ENCODE assay signal across 10 cellular contexts in genomic region chr15:74994685-74995084, GRCh38. TPM values are rescaled to one million over a fixed set of nuclear protein-coding genes. Genes with fewer than 3 reads are reported as not detected.
DNase-seq lines count a peak whose midpoint lies in the region; ATAC-seq and TF ChIP-seq lines count a peak whose summit lies in the region.
"Had no signal": no experiment of that assay in that cellular context is flagged by ENCODE, and none has a peak within 500 bp of the region (broad histone marks: within the 10 kb centered on the region; RNA-seq: fewer than 3 reads in every experiment).

No MANE protein-coding gene starts in this region.

- peak overlapping the region; percentile 73 to 77 for H3K4me3 Mint-ChIP-seq in activated T-cell treated with anti-CD3 and anti-CD28 coated beads, Interleukin-2, amount 50 U/mL, for 72 hours
- H3K4me3 Mint-ChIP-seq in WTC11: peak overlapping the region; percentile 79

- peak overlapping the region; percentile 50 for H3K4me2 ChIP-seq in hepatocyte

- peaks cover 12% of the 10 kb centered on the region for H3K4me1 Mint-ChIP-seq in activated T-cell treated with anti-CD3 and anti-CD28 coated beads, Interleukin-2, amount 50 U/mL, for 72 hours (ENCODE audit: low read depth)
- peaks cover 20% of the 10 kb centered on the region for H3K4me1 Mint-ChIP-seq in WTC11

- TF ChIP-seq POLR2A in gastrocnemius medialis (IDR thresholded peaks at IDR 0.05): no peak

- H3K4me3 ChIP-seq in hepatocyte (no peak overlapping the region), gastrocnemius medialis (no peak overlapping the region), right atrium auricular region (peak overlapping the region in 1 of 2 donors; percentile 69)

- H3K9me3 Mint-ChIP-seq in activated T-cell treated with anti-CD3 and anti-CD28 coated beads, Interleukin-2, amount 50 U/mL, for 72 hours: no peaks in the 10 kb centered on the region
- no peaks in the 10 kb centered on the region for H3K9me3 Mint-ChIP-seq in WTC11

- no peak for ATAC-seq in activated T-cell treated with anti-CD3 and anti-CD28 coated beads, Interleukin-2, amount 50 U/mL, for 72 hours (replicated peaks in 1 of 2)
- ATAC-seq in WTC11 (no peak), gastrocnemius medialis (no peak)

- H3K27ac ChIP-seq in hepatocyte: no peak overlapping the region
- peak overlapping the region; percentile 63 for H3K27ac ChIP-seq in substantia nigra (ENCODE audit: low read depth, low read length, poor library complexity, severe bottlenecking)
- no peak overlapping the region for H3K27ac ChIP-seq in gastrocnemius medialis
- H3K27ac ChIP-seq in right atrium auricular region: no peak overlapping the region
- H3K27ac ChIP-seq: colonic mucosa had no signal

- peaks cover 7% of the 10 kb centered on the region for H3K79me2 ChIP-seq in hepatocyte

- H3K9me3 ChIP-seq in hepatocyte (ENCODE audit: low read depth): no peaks in the 10 kb centered on the region
- H3K9me3 ChIP-seq in gastrocnemius medialis: no peaks in the 10 kb centered on the region
- H3K9me3 ChIP-seq in right atrium auricular region: no peaks in the 10 kb centered on the region
- H3K9me3 ChIP-seq: colonic mucosa had no signal

- no peak for TF ChIP-seq CTCF in WTC11 (IDR thresholded peaks at IDR 0.05)
- no peak for TF ChIP-seq CTCF in hepatocyte (IDR thresholded peaks at IDR 0.05; ENCODE audit: poor library complexity)
- TF ChIP-seq CTCF in gastrocnemius medialis (IDR thresholded peaks at IDR 0.05 in 4 of 5, conservative IDR thresholded peaks at IDR 0.05 in 1 of 5): no peak
- no peak for TF ChIP-seq CTCF in right atrium auricular region (IDR thresholded peaks at IDR 0.05)

- peaks cover 42% of the 10 kb centered on the region for H3K27me3 Mint-ChIP-seq in activated T-cell treated with anti-CD3 and anti-CD28 coated beads, Interleukin-2, amount 50 U/mL, for 72 hours (ENCODE audit: low read depth)
- peaks cover 22% of the 10 kb centered on the region for H3K27me3 Mint-ChIP-seq in WTC11 (ENCODE audit: low read depth)

- WGBS in hepatocyte (ENCODE audit: low lambda C conversion rate, missing lambda C conversion rate): 51% methylated on average over 5 of the region's 5 CpGs

- H3K36me3 ChIP-seq in hepatocyte (replicated peaks; ENCODE audit: insufficient read depth, low read depth): no peaks in the 10 kb centered on the region
- H3K36me3 ChIP-seq in gastrocnemius medialis: no peaks in the 10 kb centered on the region
- no peaks in the 10 kb centered on the region for H3K36me3 ChIP-seq in right atrium auricular region
- H3K36me3 ChIP-seq: colonic mucosa had no signal

- H4K20me1 ChIP-seq in hepatocyte (ENCODE audit: insufficient read depth, poor library complexity, severe bottlenecking): no peaks in the 10 kb centered on the region

- POLR2A ChIA-PET in WTC11 (lab: Charles Lee): interaction anchor here (0.7 to 1.4 kb wide), 7 partner anchors 29 to 206 kb away, joined by 3 to 14 read pairs (median 4); partner anchors contain the start of genes PPCDC and RPP25

- no peaks in the 10 kb centered on the region for H3K9me2 ChIP-seq in hepatocyte (replicated peaks; ENCODE audit: insufficient read depth)

- DNase-seq in activated T-cell treated with anti-CD3 and anti-CD28 coated beads, Interleukin-2, amount 50 U/mL, for 72 hours: no peak
- DNase-seq in activated T-cell treated with anti-CD3 and anti-CD28 coated beads, Interleukin-2, amount 50 U/mL, for 48 hours: no peak
- DNase-seq in WTC11 (ENCODE audit: low spot score): no peak
- no peak for DNase-seq in hepatocyte (ENCODE audit: low spot score)
- DNase-seq in substantia nigra (lab: John Stamatoyannopoulos, UW): no peak
- DNase-seq in gastrocnemius medialis: no peak
- DNase-seq in GM19240 (ENCODE audit: insufficient read length, low spot score): no peak
- no peak for DNase-seq in right atrium auricular region (ENCODE audit: low spot score)

- intact Hi-C loops in gastrocnemius medialis (cut with DNase I; ENCODE audit: low total_unique reads): no loop called here

- H3K36me3 Mint-ChIP-seq in activated T-cell treated with anti-CD3 and anti-CD28 coated beads, Interleukin-2, amount 50 U/mL, for 72 hours (ENCODE audit: insufficient read depth in 2 of 2): no peaks in the 10 kb centered on the region
- peaks cover 14% of the 10 kb centered on the region for H3K36me3 Mint-ChIP-seq in WTC11
- H3K36me3 Mint-ChIP-seq: stimulated activated memory B cell treated with anti-CD40 and anti-IgM and Interleukin-4, amounts not matched to agents 10 μg/mL and 1 μg/mL and 100 μg/mL, for 72 hours had no signal

- H3K4me1 ChIP-seq in hepatocyte (ENCODE audit: insufficient read depth) (peaks cover 9% of the 10 kb centered on the region), gastrocnemius medialis (peaks cover 4 to 10% of the 10 kb centered on the region in 2 donors), right atrium auricular region (peaks cover 0 to 11% of the 10 kb centered on the region in 2 donors)

- H2AFZ ChIP-seq in hepatocyte: no peak overlapping the region

- in situ Hi-C loops in gastrocnemius medialis (cut with MboI; ENCODE audit: low sequenced_read_pairs in 4 of 4): no loop called here

- H3K27me3 ChIP-seq in hepatocyte (peaks cover 4% of the 10 kb centered on the region), gastrocnemius medialis (peaks cover 23 to 33% (median 26%) of the 10 kb centered on the region in 3 donors), right atrium auricular region (no peaks in the 10 kb centered on the region)
- H3K27me3 ChIP-seq: colonic mucosa had no signal

- CTCF ChIA-PET in WTC11 (lab: Charles Lee): interaction anchor here (0.6 to 2.7 kb wide), 21 partner anchors 13 to 359 kb away, joined by 3 to 17 read pairs (median 5); partner anchors contain the start of genes C15orf39, CSK, PPCDC and RPP25

- H3K27ac Mint-ChIP-seq in activated T-cell treated with anti-CD3 and anti-CD28 coated beads, Interleukin-2, amount 50 U/mL, for 72 hours: no peak overlapping the region
- H3K27ac Mint-ChIP-seq in WTC11: no peak overlapping the region
- H3K27ac Mint-ChIP-seq: stimulated activated memory B cell treated with anti-CD40 and anti-IgM and Interleukin-4, amounts not matched to agents 10 μg/mL and 1 μg/mL and 100 μg/mL, for 72 hours had no signal

TF ChIP-seq in WTC11, 78 proteins besides CTCF, POLR2A, EP300 and RAD21 (continues in another document):
- TF ChIP-seq AFF4 (CRISPR knock-in tag; IDR thresholded peaks at IDR 0.05; ENCODE audit: borderline replicate concordance): no peak
- no peak for TF ChIP-seq ZNF423 (CRISPR knock-in tag; IDR thresholded peaks at IDR 0.05)
- TF ChIP-seq ZNF121 (CRISPR knock-in tag; IDR thresholded peaks at IDR 0.05): no peak
- no peak for TF ChIP-seq MXD4 (CRISPR knock-in tag; IDR thresholded peaks at IDR 0.05; ENCODE audit: borderline replicate concordance)

RNA-seq across cellular contexts. Expression of gene SCAMP5, which starts 0.7 kb away (rescaled TPM):
- 1 to 10 TPM in 1 of 2 donors, under 1 TPM in 1; 0.31 to 1.2 TPM for total RNA-seq in activated T-cell treated with anti-CD3 and anti-CD28 coated beads, Interleukin-2, amount 50 U/mL, for 72 hours
- total RNA-seq in WTC11 (2021) (65.7 to 70.1 TPM (median 67.0 TPM) in 3 replicates), hepatocyte (17.8 and 18.8 TPM in 2 replicates), gastrocnemius medialis (under 1 TPM in 1 of 4 donors, not detected in 3; 0.47 TPM), right atrium auricular region (1 to 10 TPM; 4.0 to 7.5 TPM)
- polyA plus RNA-seq in hepatocyte: 7.8 and 10.6 TPM in 2 replicates

RNA-seq across cellular contexts. Expression of gene PPCDC, which starts 28.7 kb away (rescaled TPM):
- total RNA-seq in activated T-cell treated with anti-CD3 and anti-CD28 coated beads, Interleukin-2, amount 50 U/mL, for 72 hours: 10 to 100 TPM; 29.6 to 29.7 TPM
- 25.7 to 30.1 TPM (median 27.8 TPM) in 3 replicates for total RNA-seq in WTC11 (2021)
- total RNA-seq in hepatocyte: 16.4 and 20.8 TPM in 2 replicates
- polyA plus RNA-seq in hepatocyte: 17.8 and 21.1 TPM in 2 replicates
- total RNA-seq in gastrocnemius medialis: 10 to 100 TPM in 2 of 4 donors, 1 to 10 TPM in 2; 5.5 to 20.2 (median 11.9) TPM
- total RNA-seq in right atrium auricular region: 10 to 100 TPM; 10.6 to 11.5 TPM

RNA-seq across cellular contexts. Expression of gene RPP25, which starts 38.1 kb away (rescaled TPM):
- 1 to 10 TPM; 2.2 to 3.6 TPM for total RNA-seq in activated T-cell treated with anti-CD3 and anti-CD28 coated beads, Interleukin-2, amount 50 U/mL, for 72 hours
- total RNA-seq in WTC11 (2021) (28.3 to 31.3 TPM (median 29.0 TPM) in 3 replicates), hepatocyte (22.7 and 23.4 TPM in 2 replicates), gastrocnemius medialis (1 to 10 TPM; 1.0 to 5.1 (median 1.9) TPM), right atrium auricular region (1 to 10 TPM; 4.3 to 9.4 TPM)
- polyA plus RNA-seq in hepatocyte: 60.4 and 65.6 TPM in 2 replicates

RNA-seq across cellular contexts. Expression of gene COX5A, which starts 56.8 kb away (rescaled TPM):
- 100 to 1,000 TPM; 241 to 246 TPM for total RNA-seq in activated T-cell treated with anti-CD3 and anti-CD28 coated beads, Interleukin-2, amount 50 U/mL, for 72 hours
- 336 to 355 TPM (median 354 TPM) in 3 replicates for total RNA-seq in WTC11 (2021)
- total RNA-seq in hepatocyte: 151 and 197 TPM in 2 replicates
- polyA plus RNA-seq in hepatocyte: 404 and 449 TPM in 2 replicates
- 100 to 1,000 TPM; 425 to 558 (median 512) TPM for total RNA-seq in gastrocnemius medialis
- 100 to 1,000 TPM; 399 to 869 TPM for total RNA-seq in right atrium auricular region
